ENCODE assay signal across 7 cellular contexts in the genomic region with DNA sequence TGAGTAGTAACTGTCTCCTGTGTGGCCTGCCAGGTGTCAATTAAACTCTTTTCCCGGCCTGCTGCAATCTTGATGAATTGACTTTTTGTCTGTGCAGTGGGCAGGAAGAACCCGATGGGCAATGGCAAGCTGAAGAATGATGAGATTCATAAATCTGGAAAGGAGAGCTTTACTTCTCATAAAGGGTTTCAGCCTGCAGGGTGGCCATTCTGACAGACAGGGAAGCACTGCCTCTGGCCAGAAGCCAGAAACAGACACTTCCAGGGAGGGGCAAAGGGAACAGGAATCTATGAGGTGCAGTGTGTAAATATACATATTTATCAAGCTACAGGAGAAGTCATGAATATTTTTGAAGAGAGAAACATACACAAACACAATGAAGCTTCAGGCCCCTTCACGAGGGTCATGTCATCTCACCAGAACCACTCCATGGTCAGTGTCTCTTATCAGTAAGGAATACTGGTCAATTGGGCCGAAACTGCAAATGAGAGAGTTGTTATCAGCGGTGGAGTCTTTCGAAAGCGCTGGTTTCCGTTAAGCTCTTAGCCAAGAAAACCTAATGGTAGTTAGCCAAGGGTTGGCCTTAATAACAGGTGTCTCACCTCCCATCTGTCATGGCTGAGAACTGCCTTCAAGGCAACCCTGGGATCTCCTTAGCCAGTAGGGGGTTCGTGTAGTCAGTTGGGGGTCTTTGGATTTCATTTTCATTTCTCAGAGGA. TPM values are rescaled to one million over a fixed set of nuclear protein-coding genes. Genes with fewer than 3 reads are reported as not detected.
A peak's percentile ranks its signal among the peaks of the same experiment; 100 is the strongest.
DNase-seq lines count a peak whose midpoint lies in the region; ATAC-seq and TF ChIP-seq lines count a peak whose summit lies in the region.

No MANE protein-coding gene starts in this region.

- intact Hi-C loops in prostate gland (cut with DNase I): loop anchor here (5.0 kb wide), 1 partner anchor 40 kb away; no protein-coding TSS in a partner anchor

- peak overlapping the region; percentile 79 for H3K4me3 ChIP-seq in fibroblast of the aortic adventitia (ENCODE audit: low read depth, low read length)
- H3K4me3 ChIP-seq in prostate gland: peak overlapping the region; percentile 67 to 95

- 61% methylated on average over 9 of the region's 9 CpGs for WGBS in prostate gland

- H3K36me3 Mint-ChIP-seq in HFFc6 (ENCODE audit: low read depth) (no peaks in the 10 kb centered on the region), T-cell (peaks cover 9% of the 10 kb centered on the region)

- TF ChIP-seq CTCF in HFFc6 (IDR thresholded peaks at IDR 0.05): no peak
- no peak for TF ChIP-seq CTCF in fibroblast of the aortic adventitia (IDR thresholded peaks at IDR 0.05; ENCODE audit: insufficient read depth, low read length)
- TF ChIP-seq CTCF in prostate gland (IDR thresholded peaks at IDR 0.05): no peak

- no peak for DNase-seq in HFFc6
- no peak for DNase-seq in T-cell
- peak; percentile 22 for DNase-seq in fibroblast of the aortic adventitia (ENCODE audit: low read depth)
- DNase-seq in prostate gland (ENCODE audit: low spot score): no peak
- DNase-seq in LoVo (ENCODE audit: low spot score): no peak
- DNase-seq in islet precursor cell: no peak

- peak overlapping the region; percentile 100 for H3K27ac ChIP-seq in prostate gland

- H3K27ac Mint-ChIP-seq in HFFc6: peak overlapping the region; percentile 95
- H3K27ac Mint-ChIP-seq in T-cell: peak overlapping the region; percentile 94 to 97

- H3K27me3 ChIP-seq in prostate gland (replicated peaks; ENCODE audit: insufficient read depth): no peaks in the 10 kb centered on the region

- H3K27me3 Mint-ChIP-seq in HFFc6 (ENCODE audit: insufficient read depth) (no peaks in the 10 kb centered on the region; the same call in 1 of the 2 replicates), T-cell (no peaks in the 10 kb centered on the region)

- CTCF ChIA-PET in T-cell (lab: Charles Lee): interaction anchor here in 1 of 2 donors (1.1 kb wide), 1 partner anchor 8 kb away, joined by 4 read pairs; no protein-coding TSS in a partner anchor

- POLR2A ChIA-PET in T-cell (lab: Charles Lee): interaction anchor here in 1 of 2 donors (0.6 to 1.1 kb wide), 2 partner anchors 38 to 160 kb away, joined by 3 read pairs; no protein-coding TSS in a partner anchor

- no peak for ATAC-seq in T-cell (replicated peaks in 1 of 4)
- no peak for ATAC-seq in HG03520 (IDR thresholded peaks at IDR 0.05; ENCODE audit: unreplicated experiment)

- no peaks in the 10 kb centered on the region for H3K9me3 ChIP-seq in prostate gland

- no peak for TF ChIP-seq POLR2A in prostate gland (IDR thresholded peaks at IDR 0.05)

- H3K4me1 Mint-ChIP-seq in HFFc6 (ENCODE audit: low read depth) (peaks cover 23% of the 10 kb centered on the region), T-cell (peaks cover 25 to 32% (median 29%) of the 10 kb centered on the region in 3 donors)

- peaks cover 8% of the 10 kb centered on the region for H3K4me1 ChIP-seq in prostate gland (replicated peaks)

- H3K4me3 Mint-ChIP-seq in HFFc6 (peak overlapping the region; percentile 94), T-cell (peak overlapping the region; percentile 73 to 93 (median 89))

- H3K36me3 ChIP-seq in prostate gland: no peaks in the 10 kb centered on the region

- H3K9me3 Mint-ChIP-seq in HFFc6 (no peaks in the 10 kb centered on the region), T-cell (no peaks in the 10 kb centered on the region)

RNA-seq across cellular contexts. Expression of gene NARF, which starts 1.3 kb away (rescaled TPM):
- 10 to 100 TPM; 25.2 to 38.1 (median 28.8) TPM for total RNA-seq in HFFc6 (2021; fragmentation: NEBNext Ultra II Directional; extraction: Animal tissue kit (Norgen Biotek cat#: 25700))
- total RNA-seq in T-cell (100 to 1,000 TPM in 3 of 5 donors, 10 to 100 TPM in 2; 85.7 to 113 (median 101) TPM), fibroblast of the aortic adventitia (ENCODE audit: low replicate concordance) (27.9 and 35.0 TPM in 2 replicates), prostate gland (10 to 100 TPM; 38.4 to 68.1 TPM)

RNA-seq across cellular contexts. Expression of gene CYBC1, which starts 6.7 kb away (rescaled TPM):
- total RNA-seq in HFFc6 (2021; fragmentation: NEBNext Ultra II Directional; extraction: Animal tissue kit (Norgen Biotek cat#: 25700)): 10 to 100 TPM; 47.4 to 60.5 (median 48.7) TPM
- 100 to 1,000 TPM; 148 to 274 (median 262) TPM for total RNA-seq in T-cell
- 46.4 and 119 TPM in 2 replicates for total RNA-seq in fibroblast of the aortic adventitia (ENCODE audit: low replicate concordance)
- 10 to 100 TPM; 74.3 to 81.8 TPM for total RNA-seq in prostate gland

RNA-seq across cellular contexts. Expression of gene OGFOD3, which starts 38.8 kb away (rescaled TPM):
- total RNA-seq in HFFc6 (2021; fragmentation: NEBNext Ultra II Directional; extraction: Animal tissue kit (Norgen Biotek cat#: 25700)): 10 to 100 TPM; 26.5 to 31.2 (median 27.9) TPM
- total RNA-seq in T-cell (10 to 100 TPM; 22.0 to 32.2 (median 29.2) TPM), fibroblast of the aortic adventitia (ENCODE audit: low replicate concordance) (18.7 and 80.2 TPM in 2 replicates), prostate gland (10 to 100 TPM; 41.0 to 65.8 TPM)

RNA-seq across cellular contexts. Expression of gene HEXD, which starts 39.1 kb away (rescaled TPM):
- 1 to 10 TPM; 4.3 to 6.8 (median 5.6) TPM for total RNA-seq in HFFc6 (2021; fragmentation: NEBNext Ultra II Directional; extraction: Animal tissue kit (Norgen Biotek cat#: 25700))
- 100 to 1,000 TPM in 3 of 5 donors, 10 to 100 TPM in 2; 51.2 to 128 (median 113) TPM for total RNA-seq in T-cell
- total RNA-seq in fibroblast of the aortic adventitia (ENCODE audit: low replicate concordance): 9.4 and 30.0 TPM in 2 replicates
- 100 to 1,000 TPM in 1 of 2 donors, 10 to 100 TPM in 1; 76.1 to 145 TPM for total RNA-seq in prostate gland
